8 cellular contexts compared by ENCODE assay signal in the genomic region with DNA sequence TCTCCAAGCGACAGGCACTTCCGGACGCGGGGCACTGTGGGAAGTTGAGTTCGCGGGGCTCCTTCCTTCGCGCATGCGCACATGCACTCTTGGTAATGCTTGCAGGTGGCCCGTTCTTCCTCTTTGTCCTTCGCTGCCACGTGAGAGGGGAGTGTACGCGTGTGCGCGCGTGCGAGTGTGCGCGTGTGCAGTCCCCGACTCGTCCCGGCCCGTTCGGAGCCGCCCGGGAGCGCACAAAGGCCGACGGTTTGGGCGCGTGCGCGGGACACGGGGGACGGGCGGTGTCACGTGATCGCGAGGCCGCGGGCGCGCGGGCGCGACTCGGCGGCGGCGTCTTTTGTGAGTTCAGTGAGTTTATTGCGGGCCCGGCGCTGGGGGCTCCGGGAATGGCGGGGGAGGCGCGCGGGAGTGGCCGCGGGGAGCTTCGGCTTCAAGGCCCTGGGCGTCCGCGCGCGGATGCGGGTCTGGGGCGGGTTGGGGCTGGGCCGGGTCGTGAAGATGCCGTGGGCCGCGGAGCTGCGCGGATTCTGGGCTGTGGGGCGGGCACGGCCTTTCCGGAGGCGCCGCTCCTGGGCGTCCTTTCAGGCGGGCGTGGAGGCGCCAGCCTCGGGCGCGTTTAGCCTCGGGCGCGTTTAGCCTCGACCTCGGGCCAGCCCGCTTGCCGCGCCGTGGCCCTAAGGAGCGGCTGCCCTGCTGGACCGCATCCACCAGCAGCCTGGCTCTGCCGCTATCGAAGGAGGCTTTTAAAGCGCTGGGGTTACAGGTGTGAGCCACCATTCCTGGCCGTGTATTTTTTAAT. TPM values are rescaled to one million over a fixed set of nuclear protein-coding genes. Genes with fewer than 3 reads are reported as not detected.
DNase-seq lines count a peak whose midpoint lies in the region; ATAC-seq, FAIRE-seq and TF ChIP-seq lines count a peak whose summit lies in the region.

Gene ZNF84, plus strand, starts transcription at position 303 of the 799 bp plus-strand sequence. CDS start 3,959 bp downstream, outside the sequence.

- peaks cover 32% of the 10 kb centered on the region for H3K36me3 Mint-ChIP-seq in chondrocyte (ENCODE audit: low read depth)

- H3K4me2 ChIP-seq in keratinocyte (ENCODE audit: control insufficient read depth, extremely low read depth, insufficient read depth, low read depth, low read length) = peak within 1 kb of the TSS; percentile 56

- H3K9ac ChIP-seq in keratinocyte (ENCODE audit: control insufficient read depth, extremely low read depth, insufficient read depth, low read length) = peak within 1 kb of the TSS; percentile 83

- peak; percentile 95 for ATAC-seq in HG03439 (IDR thresholded peaks at IDR 0.05; ENCODE audit: unreplicated experiment)

- TF ChIP-seq CTCF in chondrocyte (IDR thresholded peaks at IDR 0.05) (no peak), keratinocyte (optimal IDR thresholded peaks at IDR 0.05 in 1 of 3, IDR thresholded peaks at IDR 0.05 in 1 of 3, conservative IDR thresholded peaks at IDR 0.05 in 1 of 3; ENCODE audit: extremely low read depth in 1 of 3, insufficient read depth in 2 of 3, low read length in 3 of 3) (no peak)

- peaks cover 43% of the 10 kb centered on the region for H3K9me3 Mint-ChIP-seq in chondrocyte (ENCODE audit: low read depth)

- dilution Hi-C loops in keratinocyte (cut with MboI; ENCODE audit: extremely low pct_ligation_motif_present, low sequenced_read_pairs) = no loop called here

- H4K20me1 ChIP-seq in keratinocyte (ENCODE audit: control insufficient read depth, extremely low read depth, insufficient read depth, low read length) = no peaks in the 10 kb centered on the region

- H3K79me2 ChIP-seq in keratinocyte (ENCODE audit: control insufficient read depth, insufficient read depth, low read length) = peaks cover 26% of the 10 kb centered on the region

- peak; percentile 87 for TF ChIP-seq POLR2A in GM19193 (IDR thresholded peaks at IDR 0.05; ENCODE audit: extremely low read depth, insufficient read depth, insufficient read length)

- H3K27me3 ChIP-seq in keratinocyte (ENCODE audit: control insufficient read depth, extremely low read depth, insufficient read depth, low read length) = no peaks in the 10 kb centered on the region

- FAIRE-seq in keratinocyte (lab: Jason Lieb, UNC) = peak; percentile 84

- peak within 1 kb of the TSS; percentile 70 for H2AFZ ChIP-seq in keratinocyte (ENCODE audit: control insufficient read depth, low read length)

- H3K4me3 Mint-ChIP-seq in chondrocyte (ENCODE audit: unreplicated experiment) = peak within 1 kb of the TSS; percentile 85

- H3K4me1 Mint-ChIP-seq in chondrocyte (ENCODE audit: low read depth) = peaks cover 12% of the 10 kb centered on the region

- H3K9me1 ChIP-seq in keratinocyte (ENCODE audit: control insufficient read depth, extremely low read depth, insufficient read depth, low read length) = no peaks in the 10 kb centered on the region

- H3K36me3 ChIP-seq in keratinocyte (ENCODE audit: control insufficient read depth in 2 of 2, extremely low read depth in 1 of 2, insufficient read depth in 2 of 2, low read length in 2 of 2) = peaks cover 0 to 1% of the 10 kb centered on the region in 2 experiments

- peaks cover 8% of the 10 kb centered on the region for H3K9me3 ChIP-seq in keratinocyte (ENCODE audit: control insufficient read depth, low read depth, low read length)

- no peaks in the 10 kb centered on the region for H3K4me1 ChIP-seq in keratinocyte (ENCODE audit: control insufficient read depth, extremely low read depth, insufficient read depth, low read length)

- H3K27ac Mint-ChIP-seq in chondrocyte (ENCODE audit: unreplicated experiment) = peak within 1 kb of the TSS; percentile 97

- H3K27me3 Mint-ChIP-seq in chondrocyte (ENCODE audit: low read depth) = peaks cover 1% of the 10 kb centered on the region

- DNase-seq in AG20443 (ENCODE audit: low spot score) (peak; percentile 99), NCI-H510A treated with DMSO at 0.1 percent for 48 hours (lab: John Stamatoyannopoulos, UW) (peak; percentile 97), chondrocyte (ENCODE audit: low spot score) (peak; percentile 99), keratinocyte (ENCODE audit: low read depth, low spot score) (peak; percentile 94)
- peak; percentile 93 to 94 for DNase-seq in activated CD4-positive, alpha-beta T cell treated with anti-CD3 and anti-CD28 coated beads for 24 hours (ENCODE audit: low read depth in 2 of 2)
- DNase-seq in stimulated activated CD4-positive, alpha-beta T cell treated with anti-CD3 and anti-CD28 coated beads, Interleukin-15, amount 100 ng/mL, for 1 hour (ENCODE audit: low read depth in 1 of 2, low spot score in 1 of 2) = peak; percentile 92 to 95

- peak within 1 kb of the TSS; percentile 72 for H3K27ac ChIP-seq in keratinocyte (ENCODE audit: control insufficient read depth, insufficient read depth, low read length)

- H3K4me3 ChIP-seq in keratinocyte (ENCODE audit: control insufficient read depth in 2 of 3, extremely low read depth in 1 of 3, insufficient read depth in 2 of 3, low read depth in 1 of 3, low read length in 3 of 3) = peak within 1 kb of the TSS; percentile 74 to 90 (median 79)

RNA-seq across cellular contexts. Expression of gene ZNF84, which starts in this region (rescaled TPM):
- total RNA-seq in chondrocyte = 32.0 to 42.0 TPM (median 33.2 TPM) in 3 replicates
- 10.7 to 29.5 TPM (median 24.9 TPM) in 3 replicates for polyA plus RNA-seq in keratinocyte
- polyA plus RNA-seq in keratinocyte (2011; ENCODE audit: low read depth) = 14.0 TPM
- polyA plus RNA-seq in keratinocyte (2011; cell fraction: cytosol; rRNA removed) = 6.1 and 15.0 TPM in 2 replicates
- polyA plus RNA-seq in keratinocyte (2011; cell fraction: nucleus; rRNA removed) = 56.8 and 67.0 TPM in 2 replicates
- polyA plus RNA-seq in keratinocyte (2012; ENCODE audit: low replicate concordance) = 11.4 and 12.1 TPM in 2 replicates
- 8.0 to 27.9 TPM (median 22.8 TPM) in 3 replicates for polyA minus RNA-seq in keratinocyte
- 5.6 TPM for polyA minus RNA-seq in keratinocyte (2011; cell fraction: cytosol; rRNA and poly(A)+ RNA removed)
- polyA minus RNA-seq in keratinocyte (2011; cell fraction: nucleus; rRNA and poly(A)+ RNA removed) = 20.5 and 39.9 TPM in 2 replicates

Comparison
In these comparisons a context has a peak if more than half of its experiments do, and no peak if none do; other contexts are left out.
1. Peak in every context shown above with its lines: DNase-seq, ATAC-seq, H3K4me3 ChIP-seq and H3K27ac ChIP-seq.